Comparison of ENCODE assay signal across 8 cellular contexts in genomic region chr12:101823891-101824290, GRCh38. TPM values are rescaled to one million over a fixed set of nuclear protein-coding genes. Genes with fewer than 3 reads are reported as not detected.
DNase-seq lines count a peak whose midpoint lies in the region; ATAC-seq, FAIRE-seq and TF ChIP-seq lines count a peak whose summit lies in the region.

No MANE protein-coding gene starts in this region.

- H3K4me2 ChIP-seq in H9 (ENCODE audit: insufficient read depth, insufficient read length, low read length) (no peak overlapping the region), Loucy (ENCODE audit: low read depth, low read length, poor library complexity, severe bottlenecking) (peak overlapping the region; percentile 67), HepG2 (ENCODE audit: low read depth, low read length) (no peak overlapping the region)

- TF ChIP-seq EP300 in HepG2 (IDR thresholded peaks at IDR 0.05; ENCODE audit: low read depth in 2 of 2, low read length in 2 of 2) (no peak), HepG2 (CRISPR knock-in tag; IDR thresholded peaks at IDR 0.05; ENCODE audit: borderline replicate concordance) (no peak)

- TF ChIP-seq CTCF in GM13976 (IDR thresholded peaks at IDR 0.05; ENCODE audit: borderline replicate concordance, control extremely low read depth, extremely low read depth, insufficient read depth, missing control alignments) (peak; percentile 3), H9 (conservative IDR thresholded peaks at IDR 0.05) (peak; percentile 56), Loucy (conservative IDR thresholded peaks at IDR 0.05; ENCODE audit: low read length) (peak; percentile 61), HepG2 (CRISPR knock-in tag; IDR thresholded peaks at IDR 0.05) (no peak)

- H3K4me3 Mint-ChIP-seq in H9: no peak overlapping the region; a peak in 2 of 5 replicates

- no peaks in the 10 kb centered on the region for H3K79me1 ChIP-seq in H9 (ENCODE audit: insufficient read depth, low read depth, low read length, poor library complexity, severe bottlenecking)

- no peak for FAIRE-seq in HepG2 (lab: Jason Lieb, UNC)

- peaks cover 63 to 68% of the 10 kb centered on the region in 2 experiments for H3K4me1 Mint-ChIP-seq in H9

- H3K18ac ChIP-seq in H9 (ENCODE audit: insufficient read length, low read depth, low read length): no peak overlapping the region

- no peak overlapping the region for H4K5ac ChIP-seq in H9 (ENCODE audit: insufficient read length, low read depth, low read length)

- no peaks in the 10 kb centered on the region for H3K27me3 ChIP-seq in H9 (ENCODE audit: insufficient read depth, low read length)
- no peaks in the 10 kb centered on the region for H3K27me3 ChIP-seq in Loucy (ENCODE audit: insufficient read depth, low read length, poor library complexity, severe bottlenecking)
- no peaks in the 10 kb centered on the region for H3K27me3 ChIP-seq in HepG2 (ENCODE audit: control insufficient read depth in 1 of 2, insufficient read depth in 2 of 2, low read length in 2 of 2)

- CTCF ChIA-PET in HepG2 (lab: Yijun Ruan, JAX; ENCODE audit: low intra/inter-chr PET ratio, low total read pairs): no interaction called here

- no peaks in the 10 kb centered on the region for H3K27me3 Mint-ChIP-seq in H9 (ENCODE audit: low read depth)

- H4K20me1 ChIP-seq in H9 (ENCODE audit: control insufficient read depth, insufficient read depth, insufficient read length) (no peaks in the 10 kb centered on the region), Loucy (ENCODE audit: insufficient read depth, low read length, poor library complexity, severe bottlenecking) (peaks cover 7% of the 10 kb centered on the region), HepG2 (ENCODE audit: insufficient read depth, low read length) (no peaks in the 10 kb centered on the region)

- H3K79me2 ChIP-seq in H9 (ENCODE audit: insufficient read depth, low read length) (peaks cover 6% of the 10 kb centered on the region; the same call in 1 of the 2 replicates), Loucy (ENCODE audit: insufficient read depth, low read length) (peaks cover 88% of the 10 kb centered on the region), HepG2 (ENCODE audit: insufficient read depth, low read length) (no peaks in the 10 kb centered on the region)

- no peak overlapping the region for H3K23ac ChIP-seq in H9 (ENCODE audit: insufficient read length, low read depth, low read length)

- WGBS in H9 (ENCODE audit: extremely low coverage, insufficient read length, low lambda C conversion rate): no CpG with 5 or more reads among the region's 3 CpGs
- WGBS in HepG2 (ENCODE audit: low lambda C conversion rate): 63% methylated on average over 3 of the region's 3 CpGs

- DNase-seq in GM13976 (ENCODE audit: low spot score) (peak; percentile 69), H9 (peak; percentile 81), HepG2 (ENCODE audit: low spot score) (peak; percentile 21), NCI-H2107 (lab: John Stamatoyannopoulos, UW) (no peak)
- DNase-seq in activated CD4-positive, CD25-positive, alpha-beta regulatory T cell treated with anti-CD3 and anti-CD28 coated beads, Interleukin-2, amount 50 U/mL, for 16 hours (ENCODE audit: low read depth, low spot score): peak; percentile 44
- DNase-seq in central memory CD4-positive, alpha-beta T cell: peak; percentile 80
- DNase-seq in stimulated activated CD8-positive, alpha-beta memory T cell treated with anti-CD3 and anti-CD28 coated beads, Interleukin-15, amount 100 ng/mL, for 24 hours (ENCODE audit: low read depth): peak; percentile 6

- no peak overlapping the region for H2BK5ac ChIP-seq in H9 (ENCODE audit: insufficient read length, low read length)

- no peak overlapping the region for H4K8ac ChIP-seq in H9 (replicated peaks; ENCODE audit: insufficient read length, low read depth, low read length)

- no peak overlapping the region for H3T11ph ChIP-seq in H9 (ENCODE audit: low read length)

- H3K4ac ChIP-seq in H9 (ENCODE audit: low read depth, low read length): no peak overlapping the region

- H3K27ac ChIP-seq in H9 (ENCODE audit: insufficient read length, low read depth, low read length): no peak overlapping the region
- no peak overlapping the region for H3K27ac ChIP-seq in HepG2 (ENCODE audit: extremely low read length, insufficient read depth, low read length)

- no peak overlapping the region for H3K56ac ChIP-seq in H9 (ENCODE audit: insufficient read length, low read depth, low read length)

- H2AK5ac ChIP-seq in H9 (ENCODE audit: insufficient read length, low read length): no peak overlapping the region

- H3K9me3 ChIP-seq in H9 (ENCODE audit: control insufficient read depth, low read depth, low read length): no peaks in the 10 kb centered on the region
- peaks cover 4% of the 10 kb centered on the region; the same call in 1 of the 2 replicates for H3K9me3 ChIP-seq in Loucy (ENCODE audit: insufficient read depth, low read depth, low read length)
- no peaks in the 10 kb centered on the region for H3K9me3 ChIP-seq in HepG2 (ENCODE audit: low read length)

- POLR2A ChIA-PET in HepG2 (lab: Yijun Ruan, JAX): no interaction called here

- no peak overlapping the region for H4K91ac ChIP-seq in H9 (ENCODE audit: insufficient read length, low read depth, low read length)

- peaks cover 9 to 18% (median 12%) of the 10 kb centered on the region in 3 experiments; a peak in 5 of 7 replicates for H3K36me3 Mint-ChIP-seq in H9 (ENCODE audit: insufficient read depth in 1 of 3, low read depth in 3 of 3)

- no peaks in the 10 kb centered on the region for H3K9me2 ChIP-seq in Loucy (replicated peaks; ENCODE audit: low read depth, low read length)

- H3K9ac ChIP-seq in H9 (ENCODE audit: extremely low read depth, insufficient read length, low read length): no peak overlapping the region
- peak overlapping the region; percentile 65 for H3K9ac ChIP-seq in Loucy (ENCODE audit: low read depth, low read length, poor library complexity, severe bottlenecking)
- no peak overlapping the region for H3K9ac ChIP-seq in HepG2 (ENCODE audit: insufficient read depth, low read depth, low read length)

- H3K4me3 ChIP-seq in Loucy (ENCODE audit: low read length, poor library complexity, severe bottlenecking) (peak overlapping the region; percentile 59), HepG2 (replicated peaks in 1 of 3; ENCODE audit: insufficient read depth in 1 of 3, low read depth in 2 of 3, low read length in 3 of 3) (no peak overlapping the region)

- peak overlapping the region; percentile 64 to 91 (median 84); a peak in 3 of 7 replicates for H3K27ac Mint-ChIP-seq in H9

- no peak for TF ChIP-seq POLR2A in HepG2 (IDR thresholded peaks at IDR 0.05; ENCODE audit: insufficient read depth in 1 of 2, low read depth in 2 of 2, low read length in 2 of 2)

- H3K14ac ChIP-seq in H9 (ENCODE audit: insufficient read depth, low read length): no peak overlapping the region

- peak; percentile 90 for ATAC-seq in HepG2

- H2BK120ac ChIP-seq in H9 (ENCODE audit: low read depth, low read length, poor library complexity, severe bottlenecking): no peak overlapping the region

- peaks cover under 1 to 7% of the 10 kb centered on the region in 2 experiments; a peak in 4 of 5 replicates for H3K9me3 Mint-ChIP-seq in H9

- TF ChIP-seq RAD21 in HepG2 (CRISPR knock-in tag; IDR thresholded peaks at IDR 0.05): no peak

- no peak overlapping the region for H2BK12ac ChIP-seq in H9 (ENCODE audit: insufficient read length, low read depth, low read length)

- no peaks in the 10 kb centered on the region for H3K23me2 ChIP-seq in H9 (ENCODE audit: insufficient read length, low read depth, low read length, poor library complexity, severe bottlenecking)

- no peak overlapping the region for H2BK15ac ChIP-seq in H9 (ENCODE audit: low read depth, low read length)

- H3F3A ChIP-seq in Loucy (ENCODE audit: low read depth): peaks cover 2% of the 10 kb centered on the region; the same call in 1 of the 2 replicates

- H3K36me3 ChIP-seq in Loucy (ENCODE audit: insufficient read depth, low read length) (peaks cover 3% of the 10 kb centered on the region; the same call in 1 of the 2 replicates), HepG2 (replicated peaks in 1 of 2; ENCODE audit: control insufficient read depth in 1 of 2, insufficient read depth in 2 of 2, low read length in 2 of 2) (no peaks in the 10 kb centered on the region)

- H2AFZ ChIP-seq in H9 (ENCODE audit: low read length) (no peak overlapping the region), Loucy (ENCODE audit: low read length) (no peak overlapping the region), HepG2 (ENCODE audit: low read length) (no peak overlapping the region)

- intact Hi-C loops in HepG2 (cut with micrococcal nuclease; ENCODE audit: unreplicated experiment): no loop called here

- BruUV-seq in HepG2 (replicated peaks; lab: Mats Ljungman, UMichigan): no TSS peak

- H2BK20ac ChIP-seq in H9 (ENCODE audit: low read depth, low read length, poor library complexity, severe bottlenecking): no peak overlapping the region

- in situ Hi-C loops in GM13976 (cut with MboI; ENCODE audit: low sequenced_read_pairs, unreplicated experiment) (no loop called here), HepG2 (cut with HindIII; ENCODE audit: extremely low pct_ligation_motif_present, low pct_unique_long_range_greater_than_20kb) (no loop called here)

- peaks cover 10% of the 10 kb centered on the region; the same call in 1 of the 2 replicates for H3K4me1 ChIP-seq in H9 (ENCODE audit: insufficient read depth, low read length)
- peaks cover 66% of the 10 kb centered on the region for H3K4me1 ChIP-seq in Loucy (ENCODE audit: insufficient read depth, low read length, poor library complexity, severe bottlenecking)
- H3K4me1 ChIP-seq in HepG2 (ENCODE audit: insufficient read depth, low read length): peaks cover 14% of the 10 kb centered on the region

RNA-seq across cellular contexts. Expression of gene GNPTAB, which starts 6.9 kb away (rescaled TPM):
- total RNA-seq in H9 (2021) (42.8 and 44.3 TPM in 2 replicates), HepG2 (2016; rRNA removed; fragmentation: Illumina TruSeq; extraction: Trizol) (19.4 and 23.0 TPM in 2 replicates)
- total RNA-seq in HepG2 (2016; cell fraction: cytosol; rRNA removed; fragmentation: Illumina TruSeq; extraction: Trizol; ENCODE audit: low read depth): 12.6 and 12.8 TPM in 2 replicates
- 20.1 and 20.3 TPM in 2 replicates for total RNA-seq in HepG2 (2016; cell fraction: insoluble cytoplasmic fraction; rRNA removed; fragmentation: Illumina TruSeq; extraction: Trizol)
- total RNA-seq in HepG2 (2016; cell fraction: membrane; rRNA removed; fragmentation: Illumina TruSeq; extraction: Trizol): 21.4 and 29.8 TPM in 2 replicates
- total RNA-seq in HepG2 (2016; cell fraction: nucleus; rRNA removed; fragmentation: Illumina TruSeq; extraction: Trizol): 19.1 and 24.0 TPM in 2 replicates
- 10.4 and 13.6 TPM in 2 replicates for polyA plus RNA-seq in HepG2 (2011; rRNA removed)
- polyA plus RNA-seq in HepG2 (2011; cell fraction: cytosol; rRNA removed): 7.1 and 11.0 TPM in 2 replicates
- 6.4 and 7.0 TPM in 2 replicates for polyA plus RNA-seq in HepG2 (2011; cell fraction: nucleus; rRNA removed)
- polyA plus RNA-seq in HepG2 (2012): 12.2 and 13.2 TPM in 2 replicates
- 15.5 and 16.7 TPM in 2 replicates for polyA plus RNA-seq in HepG2 (2016; cell fraction: cytosol; fragmentation: Illumina TruSeq; extraction: Trizol; ENCODE audit: low read depth)
- 15.6 and 15.9 TPM in 2 replicates for polyA plus RNA-seq in HepG2 (2016; cell fraction: insoluble cytoplasmic fraction; fragmentation: Illumina TruSeq; extraction: Trizol; ENCODE audit: low read depth)
- polyA plus RNA-seq in HepG2 (2016; cell fraction: membrane; fragmentation: Illumina TruSeq; extraction: Trizol; ENCODE audit: low read depth): 18.2 and 19.1 TPM in 2 replicates
- polyA plus RNA-seq in HepG2 (2016; cell fraction: nucleus; fragmentation: Illumina TruSeq; extraction: Trizol; ENCODE audit: insufficient read depth, low read depth): 19.0 and 19.8 TPM in 2 replicates
- polyA minus RNA-seq in HepG2 (2011; rRNA and poly(A)+ RNA removed; ENCODE audit: low replicate concordance): 16.1 and 37.9 TPM in 2 replicates
- 9.1 and 14.1 TPM in 2 replicates for polyA minus RNA-seq in HepG2 (2011; cell fraction: cytosol; rRNA and poly(A)+ RNA removed)
- polyA minus RNA-seq in HepG2 (2011; cell fraction: nucleus; rRNA and poly(A)+ RNA removed): 20.2 and 20.3 TPM in 2 replicates

RNA-seq across cellular contexts. Expression of gene DRAM1, which starts 53.5 kb away (rescaled TPM):
- 6.3 and 6.5 TPM in 2 replicates for total RNA-seq in H9 (2021)
- total RNA-seq in HepG2 (2016; rRNA removed; fragmentation: Illumina TruSeq; extraction: Trizol): 18.1 and 20.9 TPM in 2 replicates
- total RNA-seq in HepG2 (2016; cell fraction: cytosol; rRNA removed; fragmentation: Illumina TruSeq; extraction: Trizol; ENCODE audit: low read depth): 11.5 and 14.6 TPM in 2 replicates
- total RNA-seq in HepG2 (2016; cell fraction: insoluble cytoplasmic fraction; rRNA removed; fragmentation: Illumina TruSeq; extraction: Trizol): 15.8 and 19.6 TPM in 2 replicates
- 26.0 and 26.2 TPM in 2 replicates for total RNA-seq in HepG2 (2016; cell fraction: membrane; rRNA removed; fragmentation: Illumina TruSeq; extraction: Trizol)
- 20.6 and 21.4 TPM in 2 replicates for total RNA-seq in HepG2 (2016; cell fraction: nucleus; rRNA removed; fragmentation: Illumina TruSeq; extraction: Trizol)
- 31.2 and 32.6 TPM in 2 replicates for polyA plus RNA-seq in HepG2 (2011; rRNA removed)
- polyA plus RNA-seq in HepG2 (2011; cell fraction: cytosol; rRNA removed): 23.6 and 32.3 TPM in 2 replicates
- polyA plus RNA-seq in HepG2 (2011; cell fraction: nucleus; rRNA removed): 11.3 and 11.9 TPM in 2 replicates
- polyA plus RNA-seq in HepG2 (2012): 20.1 and 41.9 TPM in 2 replicates
- polyA plus RNA-seq in HepG2 (2016; cell fraction: cytosol; fragmentation: Illumina TruSeq; extraction: Trizol; ENCODE audit: low read depth): 18.7 and 22.4 TPM in 2 replicates
- 19.3 and 21.9 TPM in 2 replicates for polyA plus RNA-seq in HepG2 (2016; cell fraction: insoluble cytoplasmic fraction; fragmentation: Illumina TruSeq; extraction: Trizol; ENCODE audit: low read depth)
- 22.0 and 22.8 TPM in 2 replicates for polyA plus RNA-seq in HepG2 (2016; cell fraction: membrane; fragmentation: Illumina TruSeq; extraction: Trizol; ENCODE audit: low read depth)
- 32.2 and 34.3 TPM in 2 replicates for polyA plus RNA-seq in HepG2 (2016; cell fraction: nucleus; fragmentation: Illumina TruSeq; extraction: Trizol; ENCODE audit: insufficient read depth, low read depth)
- 30.9 and 36.6 TPM in 2 replicates for polyA minus RNA-seq in HepG2 (2011; rRNA and poly(A)+ RNA removed; ENCODE audit: low replicate concordance)
- 22.9 and 27.9 TPM in 2 replicates for polyA minus RNA-seq in HepG2 (2011; cell fraction: cytosol; rRNA and poly(A)+ RNA removed)
- polyA minus RNA-seq in HepG2 (2011; cell fraction: nucleus; rRNA and poly(A)+ RNA removed): 34.3 and 35.8 TPM in 2 replicates
